In genomic region chr22:39308614-39309363, GRCh38 we compare ENCODE assay signal across 1 cellular context.
A peak's percentile ranks its signal among the peaks of the same experiment; 100 is the strongest.
TF ChIP-seq lines count a peak whose summit lies in the region.

No MANE protein-coding gene starts in this region.

TF ChIP-seq in SK-N-SH, 30 proteins besides CTCF, POLR2A, EP300 and RAD21 (continued from another document):
- TF ChIP-seq MAX (IDR thresholded peaks at IDR 0.05; ENCODE audit: low read depth) (0 out of 2 replicates have a peak, but pooled peaks have one; percentile 13), NFIC (IDR thresholded peaks at IDR 0.05; ENCODE audit: borderline replicate concordance) (peak; percentile 15; the same call in 1 of the 2 replicates), FOSL2 (IDR thresholded peaks at IDR 0.05; ENCODE audit: borderline replicate concordance, low read depth) (peak; percentile 94), EZH2phosphoT487 (IDR thresholded peaks at IDR 0.05; ENCODE audit: borderline replicate concordance, low read depth) (no peak), TCF12 (IDR thresholded peaks at IDR 0.05) (peak; percentile 77)
TF ChIP-seq in SK-N-SH: peak in this region for 8.
